Comparison of ENCODE assay signal across 15 cellular contexts in genomic region chr5:167244583-167244982, GRCh38.
DNase-seq lines count a peak whose midpoint lies in the region; ATAC-seq, FAIRE-seq and TF ChIP-seq lines count a peak whose summit lies in the region.
"Had no signal": no experiment of that assay in that cellular context is flagged by ENCODE, and none has a peak within 500 bp of the region (broad histone marks: within the 10 kb centered on the region; RNA-seq: fewer than 3 reads in every experiment).

No MANE protein-coding gene starts in this region.

- intact Hi-C loops in dorsolateral prefrontal cortex (cut with DNase I), result no loop called here

- H3K4me3 Mint-ChIP-seq in neural crest cell, result peak overlapping the region; percentile 3
- H3K4me3 Mint-ChIP-seq: effector memory CD8-positive, alpha-beta T cell; naive B cell; stimulated activated naive CD8-positive, alpha-beta T cell treated with anti-CD3 and anti-CD28 coated beads, Interleukin-15, Interleukin-2, amounts not matched to agents 100 ng/mL and 50 ng/mL, for 24 hours had no signal

- no peaks in the 10 kb centered on the region for H3K9me3 Mint-ChIP-seq in neural crest cell

- H3K4me1 Mint-ChIP-seq in neural crest cell, result peaks cover 38% of the 10 kb centered on the region
- H3K4me1 Mint-ChIP-seq: naive B cell had no signal

- no peaks in the 10 kb centered on the region for H3K36me3 Mint-ChIP-seq in neural crest cell (ENCODE audit: low read depth)
- H3K36me3 Mint-ChIP-seq: naive B cell had no signal

- H3K27me3 ChIP-seq in dorsolateral prefrontal cortex, result no peaks in the 10 kb centered on the region

- peak; percentile 1 for DNase-seq in NCI-H748 treated with DMSO at 0.1 percent for 48 hours (lab: John Stamatoyannopoulos, UW)
- peak in 3 of 10 donors; percentile 39 to 53 (median 41) for DNase-seq in dorsolateral prefrontal cortex
- DNase-seq in neural crest cell (ENCODE audit: low read depth, low spot score), result peak; percentile 25
- DNase-seq in NCI-H2196 (lab: John Stamatoyannopoulos, UW; ENCODE audit: unreplicated experiment), result no peak
- no peak for DNase-seq in cortex of kidney (lab: John Stamatoyannopoulos, UW)
- no peak for DNase-seq in stimulated activated CD8-positive, alpha-beta memory T cell treated with anti-CD3 and anti-CD28 coated beads, Interleukin-4, amount 100 ng/mL, for 48 hours
- DNase-seq: activated CD4-positive, alpha-beta T cell treated with anti-CD3 and anti-CD28 coated beads for 48 hours; activated naive CD4-positive, alpha-beta T cell; effector memory CD8-positive, alpha-beta T cell; GOT3; naive B cell; Right ventricle myocardium superior had no signal

- no peak for ATAC-seq in HG03460 (IDR thresholded peaks at IDR 0.05; ENCODE audit: unreplicated experiment)
- ATAC-seq: effector memory CD8-positive, alpha-beta T cell had no signal

- no peak overlapping the region for H3K27ac ChIP-seq in dorsolateral prefrontal cortex

- no peak overlapping the region for H3K27ac Mint-ChIP-seq in neural crest cell (ENCODE audit: unreplicated experiment)
- H3K27ac Mint-ChIP-seq: effector memory CD8-positive, alpha-beta T cell; naive B cell; stimulated activated naive CD8-positive, alpha-beta T cell treated with anti-CD3 and anti-CD28 coated beads, Interleukin-15, Interleukin-2, amounts not matched to agents 100 ng/mL and 50 ng/mL, for 24 hours had no signal

- no peak overlapping the region for H3K4me3 ChIP-seq in dorsolateral prefrontal cortex

- H3K27me3 Mint-ChIP-seq in neural crest cell (ENCODE audit: low read depth), result no peaks in the 10 kb centered on the region
- H3K27me3 Mint-ChIP-seq: effector memory CD8-positive, alpha-beta T cell; naive B cell; stimulated activated naive CD8-positive, alpha-beta T cell treated with anti-CD3 and anti-CD28 coated beads, Interleukin-15, Interleukin-2, amounts not matched to agents 100 ng/mL and 50 ng/mL, for 24 hours had no signal

- peak in 42 of 56 donors; percentile 14 to 52 (median 33) for TF ChIP-seq CTCF in dorsolateral prefrontal cortex (IDR thresholded peaks at IDR 0.05 in 54 of 56, conservative IDR thresholded peaks at IDR 0.05 in 2 of 56; ENCODE audit: low read depth in 1 of 56, partially characterized antibody in 56 of 56)
- peak; percentile 62 for TF ChIP-seq CTCF in neural crest cell (conservative IDR thresholded peaks at IDR 0.05)

- FAIRE-seq in G401.6 (lab: Jason Lieb, UNC), result peak; percentile 97

Comparison
In these comparisons a context has a peak if more than half of its experiments do, and no peak if none do; other contexts are left out.
1. DNase-seq: peak in NCI-H748 treated with DMSO at 0.1 percent for 48 hours (single experiment) and neural crest cell (single experiment); none in NCI-H2196 (single experiment), cortex of kidney (single experiment) and stimulated activated CD8-positive, alpha-beta memory T cell treated with anti-CD3 and anti-CD28 coated beads, Interleukin-4, amount 100 ng/mL, for 48 hours (single experiment).